In genomic region chr2:20609349-20609994, GRCh38 we compare ENCODE assay signal across 12 cellular contexts. TPM values are rescaled to one million over a fixed set of nuclear protein-coding genes. Genes with fewer than 3 reads are reported as not detected.
DNase-seq lines count a peak whose midpoint lies in the region; ATAC-seq and TF ChIP-seq lines count a peak whose summit lies in the region.
"Had no signal": no experiment of that assay in that cellular context is flagged by ENCODE, and none has a peak within 500 bp of the region (broad histone marks: within the 10 kb centered on the region; RNA-seq: fewer than 3 reads in every experiment).

No MANE protein-coding gene starts in this region.

- no TSS peak for BruUV-seq in Panc1 (replicated peaks; lab: Mats Ljungman, UMichigan)

- WGBS in prostate gland, result 27% methylated on average over 7 of the region's 7 CpGs

- H3K27me3 Mint-ChIP-seq in stimulated activated naive CD8-positive, alpha-beta T cell treated with anti-CD3 and anti-CD28 coated beads, Interleukin-15, amount 100 ng/mL, for 72 hours, result no peaks in the 10 kb centered on the region

- H3K4me3 Mint-ChIP-seq in stimulated activated naive CD8-positive, alpha-beta T cell treated with anti-CD3 and anti-CD28 coated beads, Interleukin-15, amount 100 ng/mL, for 72 hours, result no peak overlapping the region

- H3K27ac Mint-ChIP-seq in stimulated activated naive CD8-positive, alpha-beta T cell treated with anti-CD3 and anti-CD28 coated beads, Interleukin-15, amount 100 ng/mL, for 72 hours, result no peak overlapping the region

- CTCF ChIA-PET in Panc1 (lab: Charles Lee), result interaction anchor here (0.6 to 0.7 kb wide), 3 partner anchors 10 to 230 kb away, joined by 3 to 4 read pairs (median 4); no protein-coding TSS in a partner anchor

- H3K4me1 Mint-ChIP-seq in stimulated activated naive CD8-positive, alpha-beta T cell treated with anti-CD3 and anti-CD28 coated beads, Interleukin-15, amount 100 ng/mL, for 72 hours, result no peaks in the 10 kb centered on the region

- H3K27ac ChIP-seq in Panc1 (ENCODE audit: low read length) (no peak overlapping the region), prostate gland (peak overlapping the region; percentile 20 to 35)

- POLR2A ChIA-PET in Panc1 (lab: Charles Lee), result no interaction called here

- no peaks in the 10 kb centered on the region for H3K9me3 ChIP-seq in Panc1 (ENCODE audit: control insufficient read depth, insufficient read depth, low read depth, low read length)
- H3K9me3 ChIP-seq in prostate gland, result no peaks in the 10 kb centered on the region

- peak; percentile 55 for ATAC-seq in Panc1
- no peak for ATAC-seq in stimulated activated naive CD8-positive, alpha-beta T cell treated with anti-CD3 and anti-CD28 coated beads, Interleukin-15, amount 100 ng/mL, for 72 hours
- no peak for ATAC-seq in GM21423 (IDR thresholded peaks at IDR 0.05; ENCODE audit: unreplicated experiment)

- H3K36me3 ChIP-seq in Panc1 (ENCODE audit: control insufficient read depth, insufficient read depth, low read length) (no peaks in the 10 kb centered on the region), prostate gland (no peaks in the 10 kb centered on the region)

- intact Hi-C loops in Panc1 (cut with micrococcal nuclease; ENCODE audit: unreplicated experiment), result no loop called here
- intact Hi-C loops in prostate gland (cut with DNase I), result no loop called here

- DNase-seq in EH (ENCODE audit: low read depth) (peak; percentile 49), Panc1 (ENCODE audit: low read depth, low spot score) (no peak), fibroblast of the conjunctiva (ENCODE audit: low read depth) (peak; percentile 49), prostate gland (ENCODE audit: low spot score) (no peak), NK-92 (lab: John Stamatoyannopoulos, UW; ENCODE audit: unreplicated experiment) (no peak), DMS53 (lab: John Stamatoyannopoulos, UW) (no peak)
- DNase-seq in stimulated activated naive CD8-positive, alpha-beta T cell treated with anti-CD3 and anti-CD28 coated beads, Interleukin-15, amount 100 ng/mL, for 72 hours, result no peak
- DNase-seq: activated CD4-positive, alpha-beta T cell treated with anti-CD3 and anti-CD28 coated beads, Interleukin-2, amount 50 U/mL, for 1 hour; DND-41; effector CD8-positive, alpha-beta T cell; Karpas-422 had no signal

- H3K9me3 Mint-ChIP-seq in stimulated activated naive CD8-positive, alpha-beta T cell treated with anti-CD3 and anti-CD28 coated beads, Interleukin-15, amount 100 ng/mL, for 72 hours, result peaks cover 5 to 11% of the 10 kb centered on the region in 2 donors

- no peaks in the 10 kb centered on the region for H3K27me3 ChIP-seq in Panc1 (ENCODE audit: control insufficient read depth, insufficient read depth, low read length)
- H3K27me3 ChIP-seq in prostate gland (replicated peaks; ENCODE audit: insufficient read depth), result no peaks in the 10 kb centered on the region

- TF ChIP-seq CTCF in Panc1 (IDR thresholded peaks at IDR 0.05) (no peak), prostate gland (IDR thresholded peaks at IDR 0.05) (no peak)

- H3K4me3 ChIP-seq in Panc1 (ENCODE audit: low read depth in 2 of 2, low read length in 2 of 2) (no peak overlapping the region), prostate gland (no peak overlapping the region)

- H3K4me1 ChIP-seq in Panc1 (ENCODE audit: control insufficient read depth, insufficient read depth, low read length), result peaks cover 5% of the 10 kb centered on the region; the same call in 1 of the 2 replicates
- H3K4me1 ChIP-seq in prostate gland (replicated peaks), result peaks cover 5% of the 10 kb centered on the region

- no peak for TF ChIP-seq POLR2A in prostate gland (IDR thresholded peaks at IDR 0.05)

- in situ Hi-C loops in Panc1 (cut with HindIII; ENCODE audit: low pct_unique_long_range_greater_than_20kb, low sequenced_read_pairs), result no loop called here

RNA-seq across cellular contexts. Expression of gene HS1BP3, which starts 41.4 kb away (rescaled TPM):
- 46.1 TPM for total RNA-seq in Panc1 (2021; ENCODE audit: unreplicated experiment)
- 45.1 TPM for polyA plus RNA-seq in Panc1 (2012; ENCODE audit: insufficient read length)
- 10 to 100 TPM; 29.9 to 39.4 TPM for total RNA-seq in prostate gland

RNA-seq across cellular contexts. Expression of gene GDF7, which starts 57.5 kb away (rescaled TPM):
- total RNA-seq in Panc1 (2021; ENCODE audit: unreplicated experiment), result not detected
- not detected for polyA plus RNA-seq in Panc1 (2012; ENCODE audit: insufficient read length)
- 1 to 10 TPM; 3.3 to 7.0 TPM for total RNA-seq in prostate gland

Comparison
In these comparisons a context has a peak if more than half of its experiments do, and no peak if none do; other contexts are left out.
1. DNase-seq: peak in EH (single experiment) and fibroblast of the conjunctiva (single experiment); none in Panc1 (single experiment), prostate gland (single experiment), NK-92 (single experiment), stimulated activated naive CD8-positive, alpha-beta T cell treated with anti-CD3 and anti-CD28 coated beads, Interleukin-15, amount 100 ng/mL, for 72 hours (0 of 2) and DMS53 (single experiment).